ENCODE assay signal across 8 cellular contexts in the genomic region with DNA sequence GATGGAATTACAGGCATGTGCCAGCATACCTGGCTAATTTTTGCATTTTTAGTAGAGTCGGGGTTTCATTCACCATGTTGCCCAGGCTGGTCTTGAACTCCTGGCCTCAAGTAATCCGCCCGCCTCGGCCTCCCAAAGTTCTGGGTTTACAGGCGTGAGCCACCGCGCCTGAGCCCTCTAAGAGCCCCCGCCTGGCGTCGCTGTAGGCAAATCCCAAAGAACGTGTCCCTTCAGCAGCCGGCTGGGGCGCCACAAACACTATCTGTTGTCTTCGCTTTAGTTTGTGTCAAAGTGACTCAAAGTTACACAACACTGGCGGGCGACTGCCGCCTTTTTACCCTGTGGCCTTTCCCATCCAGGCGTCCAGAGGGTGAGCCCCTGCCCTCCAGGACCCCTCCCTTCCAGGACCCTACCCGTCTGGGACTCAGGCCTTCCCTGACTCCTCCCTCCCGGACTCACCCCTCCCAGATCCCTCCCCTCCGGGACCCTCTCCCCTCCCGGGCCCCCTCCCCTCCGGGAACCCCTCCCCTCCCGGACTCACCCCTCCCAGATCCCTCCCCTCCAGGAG. TPM values are rescaled to one million over a fixed set of nuclear protein-coding genes. Genes with fewer than 3 reads are reported as not detected.
DNase-seq lines count a peak whose midpoint lies in the region; ATAC-seq and TF ChIP-seq lines count a peak whose summit lies in the region.

No MANE protein-coding gene starts in this region.

- H3K9me3 ChIP-seq in SK-N-MC (ENCODE audit: low read depth, low read length): no peaks in the 10 kb centered on the region

- TF ChIP-seq CTCF in HFFc6 (IDR thresholded peaks at IDR 0.05): peak; percentile 80
- peak; percentile 92 for TF ChIP-seq CTCF in NB4 (IDR thresholded peaks at IDR 0.05; ENCODE audit: low read depth, low read length)
- TF ChIP-seq CTCF in glutamatergic neuron (IDR thresholded peaks at IDR 0.05; ENCODE audit: partially characterized antibody, unreplicated experiment): no peak
- TF ChIP-seq CTCF in omental fat pad (IDR thresholded peaks at IDR 0.05): peak in 1 of 3 donors; percentile 92

- H3K36me3 ChIP-seq in SK-N-MC (ENCODE audit: insufficient read depth, low read length): peaks cover 28% of the 10 kb centered on the region

- H3K36me3 Mint-ChIP-seq in HFFc6 (ENCODE audit: low read depth) (peaks cover 13% of the 10 kb centered on the region), glutamatergic neuron (ENCODE audit: unreplicated experiment) (no peaks in the 10 kb centered on the region)
- H3K36me3 Mint-ChIP-seq in activated naive CD4-positive, alpha-beta T cell treated with anti-CD3 and anti-CD28 coated beads, Interleukin-2, amount 50 U/mL, for 24 hours: peaks cover 5% of the 10 kb centered on the region

- H3K4me3 Mint-ChIP-seq in HFFc6 (peak overlapping the region; percentile 89), glutamatergic neuron (ENCODE audit: unreplicated experiment) (peak overlapping the region; percentile 88)
- H3K4me3 Mint-ChIP-seq in activated naive CD4-positive, alpha-beta T cell treated with anti-CD3 and anti-CD28 coated beads, Interleukin-2, amount 50 U/mL, for 24 hours: peak overlapping the region; percentile 97

- H3K27me3 Mint-ChIP-seq in HFFc6 (ENCODE audit: insufficient read depth) (no peaks in the 10 kb centered on the region; the same call in 1 of the 2 replicates), glutamatergic neuron (ENCODE audit: unreplicated experiment) (peaks cover 2% of the 10 kb centered on the region)
- no peaks in the 10 kb centered on the region for H3K27me3 Mint-ChIP-seq in activated naive CD4-positive, alpha-beta T cell treated with anti-CD3 and anti-CD28 coated beads, Interleukin-2, amount 50 U/mL, for 24 hours

- H3K9me3 Mint-ChIP-seq in HFFc6: no peaks in the 10 kb centered on the region
- H3K9me3 Mint-ChIP-seq in activated naive CD4-positive, alpha-beta T cell treated with anti-CD3 and anti-CD28 coated beads, Interleukin-2, amount 50 U/mL, for 24 hours: no peaks in the 10 kb centered on the region
- peaks cover 16% of the 10 kb centered on the region for H3K9me3 Mint-ChIP-seq in glutamatergic neuron (ENCODE audit: unreplicated experiment)

- peak overlapping the region; percentile 92 for H3K9ac ChIP-seq in SK-N-MC (ENCODE audit: insufficient read length)

- in situ Hi-C loops in G401 (cut with HindIII; ENCODE audit: low sequenced_read_pairs): no loop called here

- H3K4me1 Mint-ChIP-seq in HFFc6 (ENCODE audit: low read depth) (peaks cover 32% of the 10 kb centered on the region), glutamatergic neuron (ENCODE audit: low read depth, unreplicated experiment) (peaks cover 18% of the 10 kb centered on the region)
- H3K4me1 Mint-ChIP-seq in activated naive CD4-positive, alpha-beta T cell treated with anti-CD3 and anti-CD28 coated beads, Interleukin-2, amount 50 U/mL, for 24 hours: peaks cover 21% of the 10 kb centered on the region

- peak; percentile 21 for TF ChIP-seq POLR2A in NB4 (IDR thresholded peaks at IDR 0.05; ENCODE audit: extremely low read depth, insufficient read length)

- peak; percentile 91 for DNase-seq in G401 (ENCODE audit: low spot score)
- peak; percentile 94 for DNase-seq in HFFc6
- DNase-seq in NB4 (ENCODE audit: low read depth): peak; percentile 98
- DNase-seq in SK-N-MC (ENCODE audit: low read depth, low spot score): peak; percentile 67
- DNase-seq in glutamatergic neuron: peak; percentile 89
- peak; percentile 78 for DNase-seq in omental fat pad (ENCODE audit: low spot score)

- peak overlapping the region; percentile 96; the same call in 1 of the 2 replicates for H3K27ac ChIP-seq in SK-N-MC
- H3K27ac ChIP-seq in temporal lobe (ENCODE audit: low read depth, low read length): peak overlapping the region; percentile 95

- H3K4me3 ChIP-seq in NB4 (ENCODE audit: low read depth, low read length): peak overlapping the region; percentile 62
- H3K4me3 ChIP-seq in SK-N-MC: peak overlapping the region; percentile 99

- peak overlapping the region; percentile 97 for H3K27ac Mint-ChIP-seq in HFFc6
- H3K27ac Mint-ChIP-seq in activated naive CD4-positive, alpha-beta T cell treated with anti-CD3 and anti-CD28 coated beads, Interleukin-2, amount 50 U/mL, for 24 hours: peak overlapping the region; percentile 100
- peak overlapping the region; percentile 77 for H3K27ac Mint-ChIP-seq in glutamatergic neuron (ENCODE audit: unreplicated experiment)

- ATAC-seq in omental fat pad (ENCODE audit: low FRiP score): peak; percentile 58

RNA-seq across cellular contexts. Expression of a gene that starts 0.9 kb away (rescaled TPM):
- total RNA-seq in G401 (2014; rRNA removed; shearing (Covaris generic)): 209 and 255 TPM in 2 replicates
- total RNA-seq in HFFc6 (2021; fragmentation: NEBNext Ultra II Directional; extraction: Animal tissue kit (Norgen Biotek cat#: 25700)): 100 to 1,000 TPM; 126 to 133 (median 129) TPM
- 74.8 TPM for total RNA-seq in glutamatergic neuron (ENCODE audit: unreplicated experiment)
- total RNA-seq in omental fat pad: 100 to 1,000 TPM in 3 of 4 donors, 10 to 100 TPM in 1; 97.7 to 164 (median 111) TPM
- 31.2 TPM for total RNA-seq in temporal lobe

Comparison
In these comparisons a context has a peak if more than half of its experiments do, and no peak if none do; other contexts are left out.
1. Peak in every context shown above with its lines: DNase-seq, ATAC-seq, H3K4me3 ChIP-seq and H3K27ac ChIP-seq.